ENCODE assay signal across 7 cellular contexts in genomic region chr1:161962094-161962887, GRCh38.
DNase-seq lines count a peak whose midpoint lies in the region; ATAC-seq, FAIRE-seq and TF ChIP-seq lines count a peak whose summit lies in the region.

No MANE protein-coding gene starts in this region.

- peak; percentile 70 for ATAC-seq in GM19035 (IDR thresholded peaks at IDR 0.05; ENCODE audit: unreplicated experiment)
- peak; percentile 70 for ATAC-seq in HG03060 (IDR thresholded peaks at IDR 0.05; ENCODE audit: low read depth, unreplicated experiment)

- FAIRE-seq in frontal cortex (lab: Jason Lieb, UNC), result no peak

- DNase-seq in activated CD4-positive, alpha-beta T cell treated with anti-CD3 and anti-CD28 coated beads for 4 hours, result peak; percentile 18 to 35
- DNase-seq in fibroblast of the aortic adventitia (ENCODE audit: low read depth) (peak; percentile 88), frontal cortex (ENCODE audit: low spot score in 2 of 2) (no peak), HuH-7 (ENCODE audit: low spot score) (no peak)
- peak; percentile 22 for DNase-seq in stimulated activated CD4-positive, alpha-beta T cell treated with anti-CD3 and anti-CD28 coated beads, Interleukin-12 subunit alpha, Interleukin-12 subunit beta, amount 100 ng/mL, for 4 hours

- TF ChIP-seq CTCF in fibroblast of the aortic adventitia (IDR thresholded peaks at IDR 0.05; ENCODE audit: insufficient read depth, low read length), result no peak

- H3K4me3 ChIP-seq in fibroblast of the aortic adventitia (ENCODE audit: low read depth, low read length), result peak overlapping the region; percentile 66

Comparison
In these comparisons a context has a peak if more than half of its experiments do, and no peak if none do; other contexts are left out.
1. DNase-seq: peak in activated CD4-positive, alpha-beta T cell treated with anti-CD3 and anti-CD28 coated beads for 4 hours (2 of 2), fibroblast of the aortic adventitia (single experiment) and stimulated activated CD4-positive, alpha-beta T cell treated with anti-CD3 and anti-CD28 coated beads, Interleukin-12 subunit alpha, Interleukin-12 subunit beta, amount 100 ng/mL, for 4 hours (single experiment); none in frontal cortex (0 of 2) and HuH-7 (single experiment).